In the genomic region with DNA sequence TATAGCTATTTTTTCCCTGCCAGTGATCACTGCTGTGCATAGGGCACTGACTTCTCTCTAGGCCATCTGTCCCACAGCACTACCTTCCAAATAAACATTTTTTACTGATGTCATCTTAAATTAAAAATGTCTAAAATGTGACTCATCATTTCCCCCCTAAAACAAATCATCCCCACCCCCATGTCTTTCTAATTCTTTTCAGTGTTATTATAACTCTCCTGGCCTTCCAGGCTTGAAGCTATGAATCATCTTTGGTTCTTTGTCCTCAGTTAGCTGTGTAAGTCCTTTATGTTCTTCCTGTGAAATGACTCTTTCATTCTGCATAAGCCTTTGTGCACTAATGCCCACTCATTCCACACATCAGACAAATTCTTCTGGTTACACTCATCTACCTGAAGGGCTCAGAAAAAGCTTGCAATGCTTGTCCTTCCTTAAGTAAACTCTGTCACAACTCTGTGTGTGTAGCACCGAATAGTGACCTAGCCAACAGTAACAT, we compare ENCODE assay signal across 11 cellular contexts.
A peak's percentile ranks its signal among the peaks of the same experiment; 100 is the strongest.
DNase-seq lines count a peak whose midpoint lies in the region; ATAC-seq and TF ChIP-seq lines count a peak whose summit lies in the region.
"Had no signal": no experiment of that assay in that cellular context is flagged by ENCODE, and none has a peak within 500 bp of the region (broad histone marks: within the 10 kb centered on the region; RNA-seq: fewer than 3 reads in every experiment).

No MANE protein-coding gene starts in this region.

- H3K4me1 ChIP-seq in HUES48 (ENCODE audit: control insufficient read depth, insufficient read depth, low read length) = peaks cover 3% of the 10 kb centered on the region; the same call in 1 of the 2 replicates
- H3K4me1 ChIP-seq: spleen had no signal

- TF ChIP-seq CTCF in cardiac fibroblast (IDR thresholded peaks at IDR 0.05; ENCODE audit: low read depth, low read length) = no peak

- no peak for TF ChIP-seq POLR2A in erythroblast (IDR thresholded peaks at IDR 0.05; ENCODE audit: low read length)

- DNase-seq in Ammon's horn (ENCODE audit: low spot score) = peak; percentile 40
- DNase-seq in cardiac fibroblast (ENCODE audit: low read depth in 2 of 2) = peak; percentile 59 to 96
- peak; percentile 55 for DNase-seq in medulla oblongata (ENCODE audit: extremely low spot score)
- no peak for DNase-seq in erythroblast (lab: John Stamatoyannopoulos, UW)
- no peak for DNase-seq in T-helper 9 cell
- DNase-seq: activated naive CD4-positive, alpha-beta T cell treated with anti-CD3 and anti-CD28 coated beads, Interleukin-2, amount 10 ng/mL, durations not matched to agents 7 days and 5 days; NCI-H510A; spleen had no signal

- H3K4me3 ChIP-seq in HUES48 (ENCODE audit: low read depth, low read length) (no peak overlapping the region), cardiac fibroblast (replicated peaks in 1 of 2; ENCODE audit: low read depth in 2 of 2, low read length in 2 of 2) (no peak overlapping the region)
- H3K4me3 ChIP-seq: spleen had no signal

- H3K9me3 ChIP-seq in HUES48 (ENCODE audit: control insufficient read depth, insufficient read depth, low read length) = no peaks in the 10 kb centered on the region
- H3K9me3 ChIP-seq: spleen had no signal

- H3K27ac ChIP-seq in HUES48 (ENCODE audit: low read depth, low read length) = peak overlapping the region; percentile 33
- H3K27ac ChIP-seq: spleen had no signal

- no peaks in the 10 kb centered on the region for H3K27me3 ChIP-seq in HUES48 (ENCODE audit: control insufficient read depth, insufficient read depth, low read length)

- H3K36me3 ChIP-seq in HUES48 (ENCODE audit: control insufficient read depth, insufficient read depth, low read length) = no peaks in the 10 kb centered on the region
- H3K36me3 ChIP-seq: spleen had no signal

- ATAC-seq in GM18861 (IDR thresholded peaks at IDR 0.05; ENCODE audit: unreplicated experiment) = no peak
- no peak for ATAC-seq in HG02852 (IDR thresholded peaks at IDR 0.05; ENCODE audit: unreplicated experiment)

- no peak overlapping the region for H3K9ac ChIP-seq in HUES48 (ENCODE audit: low read depth, low read length)

Comparison
In these comparisons a context has a peak if more than half of its experiments do, and no peak if none do; other contexts are left out.
1. DNase-seq: peak in Ammon's horn (single experiment), cardiac fibroblast (2 of 2) and medulla oblongata (single experiment); none in erythroblast (0 of 2) and T-helper 9 cell (single experiment).